18 cellular contexts compared by ENCODE assay signal in genomic region chr19:40193587-40193849, GRCh38. TPM values are rescaled to one million over a fixed set of nuclear protein-coding genes. Genes with fewer than 3 reads are reported as not detected.
DNase-seq lines count a peak whose midpoint lies in the region; ATAC-seq, FAIRE-seq and TF ChIP-seq lines count a peak whose summit lies in the region.
"Had no signal": no experiment of that assay in that cellular context is flagged by ENCODE, and none has a peak within 500 bp of the region (broad histone marks: within the 10 kb centered on the region; RNA-seq: fewer than 3 reads in every experiment).

No MANE protein-coding gene starts in this region.

- H4K20me1 ChIP-seq in GM23248 (ENCODE audit: insufficient read depth) (no peaks in the 10 kb centered on the region), neural cell (ENCODE audit: insufficient read depth) (no peaks in the 10 kb centered on the region), HepG2 (ENCODE audit: insufficient read depth, low read length) (no peaks in the 10 kb centered on the region)

- no peak for DNase-seq in CD4-positive, CD25-positive, alpha-beta regulatory T cell
- DNase-seq in GM23248: peak; percentile 52
- peak; percentile 18 for DNase-seq in cardiac fibroblast (ENCODE audit: low read depth in 2 of 2)
- DNase-seq in WERI-Rb-1: no peak
- no peak for DNase-seq in HepG2 (ENCODE audit: low spot score)
- DNase-seq in activated CD4-positive, alpha-beta memory T cell treated with anti-CD3 and anti-CD28 coated beads, Interleukin-2, amount 10 ng/mL, durations not matched to agents 7 days and 5 days: no peak
- DNase-seq: activated naive CD8-positive, alpha-beta T cell treated with anti-CD3 and anti-CD28 coated beads, Interleukin-2, amount 10 ng/mL, durations not matched to agents 7 days and 5 days; heart right ventricle; KG1; NCI-H1417; NCI-H2227 treated with DMSO at 0.1 percent for 48 hours; retina; stimulated activated CD8-positive, alpha-beta memory T cell treated with anti-CD3 and anti-CD28 coated beads, Interleukin-4, amount 100 ng/mL, for 48 hours had no signal

- no peaks in the 10 kb centered on the region for H3K27me3 Mint-ChIP-seq in CD4-positive, CD25-positive, alpha-beta regulatory T cell
- no peaks in the 10 kb centered on the region for H3K27me3 Mint-ChIP-seq in activated CD4-positive, alpha-beta memory T cell treated with anti-CD3 and anti-CD28 coated beads, Interleukin-2, amount 10 ng/mL, durations not matched to agents 7 days and 5 days
- H3K27me3 Mint-ChIP-seq: activated naive CD8-positive, alpha-beta T cell treated with anti-CD3 and anti-CD28 coated beads, Interleukin-2, amount 10 ng/mL, durations not matched to agents 7 days and 5 days had no signal

- H2AFZ ChIP-seq in GM23248 (no peak overlapping the region), neural cell (ENCODE audit: low read depth, low read length) (no peak overlapping the region), HepG2 (ENCODE audit: low read length) (no peak overlapping the region)

- H3K9me3 Mint-ChIP-seq in CD4-positive, CD25-positive, alpha-beta regulatory T cell: no peaks in the 10 kb centered on the region
- no peaks in the 10 kb centered on the region for H3K9me3 Mint-ChIP-seq in activated CD4-positive, alpha-beta memory T cell treated with anti-CD3 and anti-CD28 coated beads, Interleukin-2, amount 10 ng/mL, durations not matched to agents 7 days and 5 days
- H3K9me3 Mint-ChIP-seq: activated naive CD8-positive, alpha-beta T cell treated with anti-CD3 and anti-CD28 coated beads, Interleukin-2, amount 10 ng/mL, durations not matched to agents 7 days and 5 days had no signal

- H3K79me2 ChIP-seq in GM23248 (ENCODE audit: insufficient read depth) (no peaks in the 10 kb centered on the region), neural cell (replicated peaks; ENCODE audit: insufficient read depth, low read length) (peaks cover 7% of the 10 kb centered on the region), HepG2 (ENCODE audit: insufficient read depth, low read length) (no peaks in the 10 kb centered on the region)

- no peak overlapping the region for H3K4me3 ChIP-seq in CD4-positive, CD25-positive, alpha-beta regulatory T cell (ENCODE audit: low read depth, low read length)
- no peak overlapping the region for H3K4me3 ChIP-seq in GM23248
- no peak overlapping the region for H3K4me3 ChIP-seq in cardiac fibroblast (replicated peaks in 1 of 2; ENCODE audit: low read depth in 2 of 2, low read length in 2 of 2)
- H3K4me3 ChIP-seq in neural cell (ENCODE audit: low read length): peak overlapping the region; percentile 91
- no peak overlapping the region for H3K4me3 ChIP-seq in WERI-Rb-1 (ENCODE audit: low read depth, low read length)
- no peak overlapping the region for H3K4me3 ChIP-seq in HepG2 (replicated peaks in 1 of 3; ENCODE audit: insufficient read depth in 1 of 3, low read depth in 2 of 3, low read length in 3 of 3)
- H3K4me3 ChIP-seq: tibial nerve had no signal

- CTCF ChIA-PET in HepG2 (lab: Yijun Ruan, JAX; ENCODE audit: low intra/inter-chr PET ratio, low total read pairs): no interaction called here
- CTCF ChIA-PET in activated CD4-positive, alpha-beta memory T cell treated with anti-CD3 and anti-CD28 coated beads, Interleukin-2, amount 10 ng/mL, durations not matched to agents 7 days and 5 days (lab: Charles Lee): no interaction called here

- H3K36me3 ChIP-seq in CD4-positive, CD25-positive, alpha-beta regulatory T cell (ENCODE audit: control insufficient read depth, insufficient read depth, low read length): no peaks in the 10 kb centered on the region
- no peaks in the 10 kb centered on the region for H3K36me3 ChIP-seq in GM23248 (ENCODE audit: low read depth)
- H3K36me3 ChIP-seq in neural cell (ENCODE audit: insufficient read depth, low read length): no peaks in the 10 kb centered on the region
- no peaks in the 10 kb centered on the region; the same call in 1 of the 2 replicates for H3K36me3 ChIP-seq in WERI-Rb-1
- no peaks in the 10 kb centered on the region for H3K36me3 ChIP-seq in HepG2 (replicated peaks in 1 of 2; ENCODE audit: control insufficient read depth in 1 of 2, insufficient read depth in 2 of 2, low read length in 2 of 2)

- POLR2A ChIA-PET in HepG2 (lab: Yijun Ruan, JAX): no interaction called here
- POLR2A ChIA-PET in activated CD4-positive, alpha-beta memory T cell treated with anti-CD3 and anti-CD28 coated beads, Interleukin-2, amount 10 ng/mL, durations not matched to agents 7 days and 5 days (lab: Charles Lee): no interaction called here

- BruUV-seq in HepG2 (replicated peaks; lab: Mats Ljungman, UMichigan): no TSS peak

- no peak overlapping the region for H3K27ac ChIP-seq in CD4-positive, CD25-positive, alpha-beta regulatory T cell (ENCODE audit: insufficient read depth, low read length, poor library complexity, severe bottlenecking)
- H3K27ac ChIP-seq in GM23248 (no peak overlapping the region), neural cell (ENCODE audit: low read length) (no peak overlapping the region), WERI-Rb-1 (no peak overlapping the region), HepG2 (ENCODE audit: extremely low read length, insufficient read depth, low read length) (no peak overlapping the region)
- H3K27ac ChIP-seq: heart right ventricle, tibial nerve had no signal

- TF ChIP-seq CTCF in cardiac fibroblast (IDR thresholded peaks at IDR 0.05; ENCODE audit: low read depth, low read length) (no peak), neural cell (IDR thresholded peaks at IDR 0.05; ENCODE audit: poor library complexity, severe bottlenecking) (no peak), WERI-Rb-1 (IDR thresholded peaks at IDR 0.05; ENCODE audit: low read depth, low read length) (no peak), HepG2 (CRISPR knock-in tag; IDR thresholded peaks at IDR 0.05) (no peak)

- no peak for ATAC-seq in CD4-positive, CD25-positive, alpha-beta regulatory T cell (ENCODE audit: low read depth in 2 of 2)
- no peak for ATAC-seq in HepG2
- ATAC-seq: heart right ventricle had no signal

- TF ChIP-seq RAD21 in neural cell (conservative IDR thresholded peaks at IDR 0.05): no peak
- no peak for TF ChIP-seq RAD21 in HepG2 (CRISPR knock-in tag; IDR thresholded peaks at IDR 0.05)

- H3K9me3 ChIP-seq in CD4-positive, CD25-positive, alpha-beta regulatory T cell (ENCODE audit: control insufficient read depth in 2 of 2, low read length in 2 of 2): no peaks in the 10 kb centered on the region
- H3K9me3 ChIP-seq in GM23248 (ENCODE audit: low read depth) (no peaks in the 10 kb centered on the region), neural cell (ENCODE audit: low read length) (no peaks in the 10 kb centered on the region), WERI-Rb-1 (ENCODE audit: severe bottlenecking) (no peaks in the 10 kb centered on the region), HepG2 (ENCODE audit: low read length) (no peaks in the 10 kb centered on the region)
- H3K9me3 ChIP-seq: heart right ventricle, tibial nerve had no signal

- TF ChIP-seq EP300 in neural cell (conservative IDR thresholded peaks at IDR 0.05; ENCODE audit: poor library complexity, severe bottlenecking) (no peak), HepG2 (IDR thresholded peaks at IDR 0.05; ENCODE audit: low read depth in 2 of 2, low read length in 2 of 2) (no peak), HepG2 (CRISPR knock-in tag; IDR thresholded peaks at IDR 0.05; ENCODE audit: borderline replicate concordance) (no peak)

- H3K9ac ChIP-seq in GM23248: no peak overlapping the region
- H3K9ac ChIP-seq in neural cell (ENCODE audit: low read length): no peak overlapping the region
- no peak overlapping the region for H3K9ac ChIP-seq in HepG2 (ENCODE audit: insufficient read depth, low read depth, low read length)

- in situ Hi-C loops in GM23248 (cut with MboI): no loop called here
- in situ Hi-C loops in HepG2 (cut with HindIII; ENCODE audit: extremely low pct_ligation_motif_present, low pct_unique_long_range_greater_than_20kb): no loop called here

- peak overlapping the region in 3 of 4 donors; percentile 51 to 85 (median 64) for H3K4me3 Mint-ChIP-seq in CD4-positive, CD25-positive, alpha-beta regulatory T cell
- no peak overlapping the region for H3K4me3 Mint-ChIP-seq in activated CD4-positive, alpha-beta memory T cell treated with anti-CD3 and anti-CD28 coated beads, Interleukin-2, amount 10 ng/mL, durations not matched to agents 7 days and 5 days

- peaks cover 6 to 46% (median 24%) of the 10 kb centered on the region in 4 donors for H3K4me1 Mint-ChIP-seq in CD4-positive, CD25-positive, alpha-beta regulatory T cell
- H3K4me1 Mint-ChIP-seq in activated CD4-positive, alpha-beta memory T cell treated with anti-CD3 and anti-CD28 coated beads, Interleukin-2, amount 10 ng/mL, durations not matched to agents 7 days and 5 days: peaks cover 19% of the 10 kb centered on the region

- H3F3A ChIP-seq in GM23248 (ENCODE audit: insufficient read depth) (0 out of 2 replicates have a peak, but pooled peaks cover 3% of the 10 kb centered on the region), neural cell (ENCODE audit: insufficient read depth, low read length, poor library complexity, severe bottlenecking) (no peaks in the 10 kb centered on the region)

- H3K27ac Mint-ChIP-seq in CD4-positive, CD25-positive, alpha-beta regulatory T cell: peak overlapping the region in 1 of 3 donors; percentile 56
- no peak overlapping the region for H3K27ac Mint-ChIP-seq in activated CD4-positive, alpha-beta memory T cell treated with anti-CD3 and anti-CD28 coated beads, Interleukin-2, amount 10 ng/mL, durations not matched to agents 7 days and 5 days
- H3K27ac Mint-ChIP-seq: activated naive CD8-positive, alpha-beta T cell treated with anti-CD3 and anti-CD28 coated beads, Interleukin-2, amount 10 ng/mL, durations not matched to agents 7 days and 5 days had no signal

- peaks cover 7% of the 10 kb centered on the region for H3K36me3 Mint-ChIP-seq in CD4-positive, CD25-positive, alpha-beta regulatory T cell
- H3K36me3 Mint-ChIP-seq in activated CD4-positive, alpha-beta memory T cell treated with anti-CD3 and anti-CD28 coated beads, Interleukin-2, amount 10 ng/mL, durations not matched to agents 7 days and 5 days (ENCODE audit: low read depth): no peaks in the 10 kb centered on the region
- H3K36me3 Mint-ChIP-seq: activated naive CD8-positive, alpha-beta T cell treated with anti-CD3 and anti-CD28 coated beads, Interleukin-2, amount 10 ng/mL, durations not matched to agents 7 days and 5 days had no signal

- peaks cover 22% of the 10 kb centered on the region for H3K4me1 ChIP-seq in CD4-positive, CD25-positive, alpha-beta regulatory T cell (ENCODE audit: control insufficient read depth, insufficient read depth, low read length, poor library complexity, severe bottlenecking)
- H3K4me1 ChIP-seq in GM23248 (ENCODE audit: insufficient read depth) (peaks cover 7% of the 10 kb centered on the region; the same call in 1 of the 2 replicates), HepG2 (ENCODE audit: insufficient read depth, low read length) (peaks cover 19% of the 10 kb centered on the region)

- no peak for TF ChIP-seq POLR2A in HepG2 (IDR thresholded peaks at IDR 0.05; ENCODE audit: insufficient read depth in 1 of 2, low read depth in 2 of 2, low read length in 2 of 2)

- WGBS in GM23248 (ENCODE audit: low coverage in 1 of 2, low lambda C conversion rate in 2 of 2, missing lambda C conversion rate in 2 of 2), 2 experiments: 87 to 92% methylated on average over 3 of the region's 3 CpGs
- 94% methylated on average over 3 of the region's 3 CpGs for WGBS in HepG2 (ENCODE audit: low lambda C conversion rate)

- H3K4me2 ChIP-seq in GM23248 (ENCODE audit: unreplicated experiment) (peak overlapping the region; percentile 30), neural cell (ENCODE audit: low read length) (peak overlapping the region; percentile 13), HepG2 (ENCODE audit: low read depth, low read length) (no peak overlapping the region)

- H3K9me2 ChIP-seq in GM23248 (ENCODE audit: insufficient read depth) (no peaks in the 10 kb centered on the region), neural cell (ENCODE audit: insufficient read depth, low read length) (no peaks in the 10 kb centered on the region)

- no peak for FAIRE-seq in HepG2 (lab: Jason Lieb, UNC)

- intact Hi-C loops in HepG2 (cut with micrococcal nuclease; ENCODE audit: unreplicated experiment): no loop called here

- H3K27me3 ChIP-seq in CD4-positive, CD25-positive, alpha-beta regulatory T cell (ENCODE audit: control insufficient read depth, insufficient read depth, low read length): no peaks in the 10 kb centered on the region
- H3K27me3 ChIP-seq in GM23248 (replicated peaks; ENCODE audit: insufficient read depth) (no peaks in the 10 kb centered on the region), neural cell (ENCODE audit: insufficient read depth, low read depth, low read length) (no peaks in the 10 kb centered on the region), WERI-Rb-1 (ENCODE audit: insufficient read depth, low read depth, severe bottlenecking) (no peaks in the 10 kb centered on the region), HepG2 (ENCODE audit: control insufficient read depth in 1 of 2, insufficient read depth in 2 of 2, low read length in 2 of 2) (no peaks in the 10 kb centered on the region; a peak in 1 of 5 replicates)
- H3K27me3 ChIP-seq: heart right ventricle, tibial nerve had no signal

RNA-seq across cellular contexts. Expression of gene MAP3K10, which starts 2.3 kb away (rescaled TPM):
- 25.8 TPM for total RNA-seq in CD4-positive, CD25-positive, alpha-beta regulatory T cell
- 1 to 10 TPM in 1 of 4 donors, under 1 TPM in 3; 0.14 to 1.4 (median 0.43) TPM for polyA plus RNA-seq in CD4-positive, CD25-positive, alpha-beta regulatory T cell
- 8.6 and 13.1 TPM in 2 replicates for total RNA-seq in GM23248 (2014; rRNA removed; shearing (Covaris generic))
- 1.4 and 1.8 TPM in 2 replicates for polyA plus RNA-seq in GM23248 (2016; fragmentation: Nextera tagmentation; extraction: Ambion mirVana)
- 18.3 and 21.1 TPM in 2 replicates for polyA plus RNA-seq in neural cell
- polyA minus RNA-seq in neural cell: 46.4 and 48.9 TPM in 2 replicates
- total RNA-seq in HepG2 (2016; rRNA removed; fragmentation: Illumina TruSeq; extraction: Trizol): 1.9 and 3.4 TPM in 2 replicates
- total RNA-seq in HepG2 (2016; cell fraction: cytosol; rRNA removed; fragmentation: Illumina TruSeq; extraction: Trizol; ENCODE audit: low read depth): 3.4 and 3.7 TPM in 2 replicates
- 1.5 and 4.3 TPM in 2 replicates for total RNA-seq in HepG2 (2016; cell fraction: insoluble cytoplasmic fraction; rRNA removed; fragmentation: Illumina TruSeq; extraction: Trizol)
- total RNA-seq in HepG2 (2016; cell fraction: membrane; rRNA removed; fragmentation: Illumina TruSeq; extraction: Trizol): 2.3 and 3.1 TPM in 2 replicates
- total RNA-seq in HepG2 (2016; cell fraction: nucleus; rRNA removed; fragmentation: Illumina TruSeq; extraction: Trizol): 4.8 and 6.5 TPM in 2 replicates
- 5.0 and 6.7 TPM in 2 replicates for polyA plus RNA-seq in HepG2 (2011; rRNA removed)
- 2.4 and 4.6 TPM in 2 replicates for polyA plus RNA-seq in HepG2 (2011; cell fraction: cytosol; rRNA removed)
- 28.9 and 39.9 TPM in 2 replicates for polyA plus RNA-seq in HepG2 (2011; cell fraction: nucleus; rRNA removed)
- 4.5 and 7.7 TPM in 2 replicates for polyA plus RNA-seq in HepG2 (2012)
- 1.1 and 1.2 TPM in 2 replicates for polyA plus RNA-seq in HepG2 (2016; cell fraction: cytosol; fragmentation: Illumina TruSeq; extraction: Trizol; ENCODE audit: low read depth)
- 2.1 and 3.6 TPM in 2 replicates for polyA plus RNA-seq in HepG2 (2016; cell fraction: insoluble cytoplasmic fraction; fragmentation: Illumina TruSeq; extraction: Trizol; ENCODE audit: low read depth)
- polyA plus RNA-seq in HepG2 (2016; cell fraction: membrane; fragmentation: Illumina TruSeq; extraction: Trizol; ENCODE audit: low read depth): 2.5 and 3.9 TPM in 2 replicates
- polyA plus RNA-seq in HepG2 (2016; cell fraction: nucleus; fragmentation: Illumina TruSeq; extraction: Trizol; ENCODE audit: insufficient read depth, low read depth): 14.6 and 16.4 TPM in 2 replicates
- 9.5 and 13.6 TPM in 2 replicates for polyA minus RNA-seq in HepG2 (2011; rRNA and poly(A)+ RNA removed; ENCODE audit: low replicate concordance)
- polyA minus RNA-seq in HepG2 (2011; cell fraction: cytosol; rRNA and poly(A)+ RNA removed): 3.7 and 4.1 TPM in 2 replicates
- 9.0 and 9.3 TPM in 2 replicates for polyA minus RNA-seq in HepG2 (2011; cell fraction: nucleus; rRNA and poly(A)+ RNA removed)
- 10 to 100 TPM; 17.3 to 18.0 TPM for total RNA-seq in activated CD4-positive, alpha-beta memory T cell treated with anti-CD3 and anti-CD28 coated beads, Interleukin-2, amount 10 ng/mL, durations not matched to agents 7 days and 5 days

RNA-seq across cellular contexts. Expression of gene TTC9B, which starts 24.7 kb away (rescaled TPM):
- total RNA-seq in CD4-positive, CD25-positive, alpha-beta regulatory T cell: not detected
- polyA plus RNA-seq in CD4-positive, CD25-positive, alpha-beta regulatory T cell: not detected
- total RNA-seq in GM23248 (2014; rRNA removed; shearing (Covaris generic)): not detected in 2 replicates
- 0.15 TPM in 1 of 2 replicates, not detected in the other for polyA plus RNA-seq in GM23248 (2016; fragmentation: Nextera tagmentation; extraction: Ambion mirVana)
- polyA plus RNA-seq in neural cell: 111 and 132 TPM in 2 replicates
- 25.4 and 25.8 TPM in 2 replicates for polyA minus RNA-seq in neural cell
- not detected in 2 replicates for total RNA-seq in HepG2 (2016; rRNA removed; fragmentation: Illumina TruSeq; extraction: Trizol)
- not detected in 2 replicates for total RNA-seq in HepG2 (2016; cell fraction: cytosol; rRNA removed; fragmentation: Illumina TruSeq; extraction: Trizol; ENCODE audit: low read depth)
- not detected in 2 replicates for total RNA-seq in HepG2 (2016; cell fraction: insoluble cytoplasmic fraction; rRNA removed; fragmentation: Illumina TruSeq; extraction: Trizol)
- not detected in 2 replicates for total RNA-seq in HepG2 (2016; cell fraction: membrane; rRNA removed; fragmentation: Illumina TruSeq; extraction: Trizol)
- total RNA-seq in HepG2 (2016; cell fraction: nucleus; rRNA removed; fragmentation: Illumina TruSeq; extraction: Trizol): not detected in 2 replicates
- not detected in 2 replicates for polyA plus RNA-seq in HepG2 (2011; rRNA removed)
- not detected in 2 replicates for polyA plus RNA-seq in HepG2 (2011; cell fraction: cytosol; rRNA removed)
- polyA plus RNA-seq in HepG2 (2011; cell fraction: nucleus; rRNA removed): 0.05 TPM in 1 of 2 replicates, not detected in the other
- polyA plus RNA-seq in HepG2 (2012): 0.08 and 0.27 TPM in 2 replicates
- not detected in 2 replicates for polyA plus RNA-seq in HepG2 (2016; cell fraction: cytosol; fragmentation: Illumina TruSeq; extraction: Trizol; ENCODE audit: low read depth)
- not detected in 2 replicates for polyA plus RNA-seq in HepG2 (2016; cell fraction: insoluble cytoplasmic fraction; fragmentation: Illumina TruSeq; extraction: Trizol; ENCODE audit: low read depth)
- polyA plus RNA-seq in HepG2 (2016; cell fraction: membrane; fragmentation: Illumina TruSeq; extraction: Trizol; ENCODE audit: low read depth): not detected in 2 replicates
- not detected in 2 replicates for polyA plus RNA-seq in HepG2 (2016; cell fraction: nucleus; fragmentation: Illumina TruSeq; extraction: Trizol; ENCODE audit: insufficient read depth, low read depth)
- not detected in 2 replicates for polyA minus RNA-seq in HepG2 (2011; rRNA and poly(A)+ RNA removed; ENCODE audit: low replicate concordance)
- polyA minus RNA-seq in HepG2 (2011; cell fraction: cytosol; rRNA and poly(A)+ RNA removed): not detected in 2 replicates
- not detected in 2 replicates for polyA minus RNA-seq in HepG2 (2011; cell fraction: nucleus; rRNA and poly(A)+ RNA removed)
- total RNA-seq in activated CD4-positive, alpha-beta memory T cell treated with anti-CD3 and anti-CD28 coated beads, Interleukin-2, amount 10 ng/mL, durations not matched to agents 7 days and 5 days: not detected
- total RNA-seq: activated naive CD8-positive, alpha-beta T cell treated with anti-CD3 and anti-CD28 coated beads, Interleukin-2, amount 10 ng/mL, durations not matched to agents 7 days and 5 days; epithelial cell of proximal tubule; heart right ventricle; mucosa of gallbladder; SK-MEL-5 had no signal
- polyA plus RNA-seq: heart right ventricle had no signal

RNA-seq across cellular contexts. Expression of gene CCNP, which starts 33.0 kb away (rescaled TPM):
- total RNA-seq in CD4-positive, CD25-positive, alpha-beta regulatory T cell: 1.2 TPM
- under 1 TPM in 1 of 4 donors, not detected in 3; 0.13 TPM for polyA plus RNA-seq in CD4-positive, CD25-positive, alpha-beta regulatory T cell
- total RNA-seq in GM23248 (2014; rRNA removed; shearing (Covaris generic)): not detected in 2 replicates
- polyA plus RNA-seq in GM23248 (2016; fragmentation: Nextera tagmentation; extraction: Ambion mirVana): 0.19 and 0.23 TPM in 2 replicates
- 0.30 and 0.32 TPM in 2 replicates for polyA plus RNA-seq in neural cell
- polyA minus RNA-seq in neural cell: not detected in 2 replicates
- 0.66 and 1.1 TPM in 2 replicates for total RNA-seq in HepG2 (2016; rRNA removed; fragmentation: Illumina TruSeq; extraction: Trizol)
- total RNA-seq in HepG2 (2016; cell fraction: cytosol; rRNA removed; fragmentation: Illumina TruSeq; extraction: Trizol; ENCODE audit: low read depth): 0.20 and 0.35 TPM in 2 replicates
- 0.85 and 1.1 TPM in 2 replicates for total RNA-seq in HepG2 (2016; cell fraction: insoluble cytoplasmic fraction; rRNA removed; fragmentation: Illumina TruSeq; extraction: Trizol)
- total RNA-seq in HepG2 (2016; cell fraction: membrane; rRNA removed; fragmentation: Illumina TruSeq; extraction: Trizol): 0.74 and 0.79 TPM in 2 replicates
- 0.69 and 0.96 TPM in 2 replicates for total RNA-seq in HepG2 (2016; cell fraction: nucleus; rRNA removed; fragmentation: Illumina TruSeq; extraction: Trizol)
- 1.8 and 2.8 TPM in 2 replicates for polyA plus RNA-seq in HepG2 (2011; rRNA removed)
- 1.7 and 2.0 TPM in 2 replicates for polyA plus RNA-seq in HepG2 (2011; cell fraction: cytosol; rRNA removed)
- 7.9 and 8.4 TPM in 2 replicates for polyA plus RNA-seq in HepG2 (2011; cell fraction: nucleus; rRNA removed)
- 2.0 and 2.9 TPM in 2 replicates for polyA plus RNA-seq in HepG2 (2012)
- 0.25 and 0.58 TPM in 2 replicates for polyA plus RNA-seq in HepG2 (2016; cell fraction: cytosol; fragmentation: Illumina TruSeq; extraction: Trizol; ENCODE audit: low read depth)
- polyA plus RNA-seq in HepG2 (2016; cell fraction: insoluble cytoplasmic fraction; fragmentation: Illumina TruSeq; extraction: Trizol; ENCODE audit: low read depth): 1.0 and 1.2 TPM in 2 replicates
- 0.49 and 0.52 TPM in 2 replicates for polyA plus RNA-seq in HepG2 (2016; cell fraction: membrane; fragmentation: Illumina TruSeq; extraction: Trizol; ENCODE audit: low read depth)
- 2.3 and 2.8 TPM in 2 replicates for polyA plus RNA-seq in HepG2 (2016; cell fraction: nucleus; fragmentation: Illumina TruSeq; extraction: Trizol; ENCODE audit: insufficient read depth, low read depth)
- polyA minus RNA-seq in HepG2 (2011; rRNA and poly(A)+ RNA removed; ENCODE audit: low replicate concordance): 0.07 and 2.4 TPM in 2 replicates
- polyA minus RNA-seq in HepG2 (2011; cell fraction: cytosol; rRNA and poly(A)+ RNA removed): 0.79 and 1.1 TPM in 2 replicates
- 0.90 and 1.2 TPM in 2 replicates for polyA minus RNA-seq in HepG2 (2011; cell fraction: nucleus; rRNA and poly(A)+ RNA removed)
- total RNA-seq in activated CD4-positive, alpha-beta memory T cell treated with anti-CD3 and anti-CD28 coated beads, Interleukin-2, amount 10 ng/mL, durations not matched to agents 7 days and 5 days: not detected
- total RNA-seq: heart right ventricle had no signal

Comparison
In these comparisons a context has a peak if more than half of its experiments do, and no peak if none do; other contexts are left out.
1. DNase-seq: peak in GM23248 (single experiment) and cardiac fibroblast (2 of 2); none in CD4-positive, CD25-positive, alpha-beta regulatory T cell (0 of 3), WERI-Rb-1 (single experiment), HepG2 (single experiment) and activated CD4-positive, alpha-beta memory T cell treated with anti-CD3 and anti-CD28 coated beads, Interleukin-2, amount 10 ng/mL, durations not matched to agents 7 days and 5 days (single experiment).